ENCODE assay signal across 8 cellular contexts in the genomic region with DNA sequence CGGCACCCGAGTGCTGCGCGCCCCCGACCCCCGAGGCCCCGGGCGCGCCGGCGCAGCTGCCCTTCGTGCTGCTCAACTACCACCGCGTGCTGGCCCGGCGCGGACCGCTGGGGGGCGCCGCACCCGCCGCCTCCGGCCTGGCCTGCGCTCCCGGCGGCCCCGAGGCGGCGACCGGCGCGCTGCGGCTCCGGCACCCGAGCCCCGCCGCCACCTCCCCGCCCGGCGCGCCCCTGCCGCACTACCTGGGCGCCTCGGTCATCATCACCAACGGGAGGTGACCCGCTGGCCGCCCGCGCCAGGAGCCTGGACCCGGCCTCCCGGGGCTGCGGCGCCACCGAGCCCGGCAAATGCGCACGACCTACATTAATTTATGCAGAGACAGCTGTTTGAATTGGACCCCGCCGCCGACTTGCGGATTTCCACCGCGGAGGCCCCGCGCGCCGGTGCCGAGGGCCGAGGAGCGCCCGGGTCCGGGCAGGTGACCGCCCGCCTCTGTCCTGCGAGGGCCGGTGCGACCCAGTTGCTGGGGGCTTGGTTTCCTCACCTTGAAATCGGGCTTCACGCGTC. TPM values are rescaled to one million over a fixed set of nuclear protein-coding genes. Genes with fewer than 3 reads are reported as not detected.
A peak's percentile ranks its signal among the peaks of the same experiment; 100 is the strongest.
DNase-seq lines count a peak whose midpoint lies in the region; ATAC-seq and TF ChIP-seq lines count a peak whose summit lies in the region.

No MANE protein-coding gene starts in this region.

- no peak overlapping the region for H2AK5ac ChIP-seq in mesendoderm (ENCODE audit: low read length)

- no peak overlapping the region for H3K4ac ChIP-seq in mesendoderm (ENCODE audit: low read depth, low read length)

- TF ChIP-seq POLR2A in stomach (IDR thresholded peaks at IDR 0.05) = no peak

- H2BK5ac ChIP-seq in mesendoderm (ENCODE audit: low read length) = no peak overlapping the region

- ATAC-seq in GM18502 (IDR thresholded peaks at IDR 0.05; ENCODE audit: poor library complexity, unreplicated experiment) = peak; percentile 40

- no peak for TF ChIP-seq CTCF in stomach (IDR thresholded peaks at IDR 0.05)

- in situ Hi-C loops in ACHN (cut with HindIII; ENCODE audit: low pct_ligation_motif_present, low pct_unique_long_range_greater_than_20kb, low sequenced_read_pairs) = no loop called here

- 1% methylated on average over 80 of the region's 80 CpGs for WGBS in ectodermal cell, 2 experiments
- no CpG with 5 or more reads among the region's 80 CpGs for WGBS in mesendoderm (ENCODE audit: extremely low coverage, insufficient coverage, low lambda C conversion rate)
- WGBS in stomach, 5 donors = 9 to 40% (median 19%) methylated on average over 41 to 79 of the region's 80 CpGs

- DNase-seq in ACHN (peak; percentile 61), SW480 (ENCODE audit: low spot score) (peak; percentile 65), mesendoderm (peak; percentile 71), stomach (no peak), NCI-H146 (lab: John Stamatoyannopoulos, UW) (no peak), NCI-H187 treated with DMSO at 0.1 percent for 48 hours (lab: John Stamatoyannopoulos, UW) (no peak)

- H3K9ac ChIP-seq in mesendoderm (ENCODE audit: low read length) = peak overlapping the region; percentile 28

- no peak overlapping the region for H4K5ac ChIP-seq in mesendoderm (ENCODE audit: low read length)

- H3K27me3 ChIP-seq in ectodermal cell (ENCODE audit: control insufficient read depth, insufficient read depth, low read length, poor library complexity, severe bottlenecking) (peaks cover 19% of the 10 kb centered on the region), mesendoderm (ENCODE audit: insufficient read depth, low read length, poor library complexity) (peaks cover 3% of the 10 kb centered on the region), stomach (peaks cover 0 to 47% (median 3%) of the 10 kb centered on the region in 3 donors)

- H3K4me2 ChIP-seq in mesendoderm (ENCODE audit: low read length) = peak overlapping the region; percentile 17

- no peak overlapping the region for H3K23ac ChIP-seq in mesendoderm (ENCODE audit: low read length)

- H3K9me3 ChIP-seq in ectodermal cell (ENCODE audit: control insufficient read depth, low read length) (no peaks in the 10 kb centered on the region), stomach (no peaks in the 10 kb centered on the region)

- intact Hi-C loops in stomach (cut with DNase I; ENCODE audit: low total_unique reads) = no loop called here

- no peak for TF ChIP-seq EP300 in stomach (IDR thresholded peaks at IDR 0.05)

- H3K27ac ChIP-seq in ectodermal cell (ENCODE audit: insufficient read depth, low read depth, low read length, poor library complexity, severe bottlenecking) (no peak overlapping the region), mesendoderm (ENCODE audit: low read depth, low read length) (no peak overlapping the region), stomach (peak overlapping the region in 1 of 5 donors; percentile 31)

- H3K56ac ChIP-seq in mesendoderm (ENCODE audit: low read length) = peak overlapping the region; percentile 35

- H2BK120ac ChIP-seq in mesendoderm (ENCODE audit: low read depth, low read length) = no peak overlapping the region

- no peak overlapping the region for H2BK15ac ChIP-seq in mesendoderm (replicated peaks; ENCODE audit: low read depth)

- H3K4me1 ChIP-seq in ectodermal cell (ENCODE audit: control insufficient read depth, insufficient read depth, low read length) (peaks cover 36% of the 10 kb centered on the region), mesendoderm (ENCODE audit: control insufficient read depth, low read depth, low read length) (peaks cover 8% of the 10 kb centered on the region), stomach (peaks cover 17 to 37% (median 31%) of the 10 kb centered on the region in 4 donors)

- H3K18ac ChIP-seq in mesendoderm (ENCODE audit: low read length) = peak overlapping the region; percentile 62

- H4K8ac ChIP-seq in mesendoderm (ENCODE audit: low read depth, low read length) = no peak overlapping the region

- H3K4me3 ChIP-seq in ectodermal cell (ENCODE audit: insufficient read depth, low read depth, low read length) (peak overlapping the region; percentile 47), mesendoderm (ENCODE audit: low read length) (no peak overlapping the region), stomach (peak overlapping the region; percentile 19 to 45 (median 33))

- H3K36me3 ChIP-seq in ectodermal cell (ENCODE audit: control insufficient read depth, insufficient read depth, low read length) (no peaks in the 10 kb centered on the region), mesendoderm (ENCODE audit: control insufficient read depth, insufficient read depth, low read length) (no peaks in the 10 kb centered on the region), stomach (peaks cover 0 to 29% (median 8%) of the 10 kb centered on the region in 4 donors)

- no peaks in the 10 kb centered on the region for H3K79me1 ChIP-seq in mesendoderm (ENCODE audit: low read length)

- H3K79me2 ChIP-seq in mesendoderm (ENCODE audit: control insufficient read depth, insufficient read depth, low read length) = no peaks in the 10 kb centered on the region

RNA-seq across cellular contexts. Expression of a gene that starts 49.0 kb away (rescaled TPM):
- polyA plus RNA-seq in ectodermal cell (2013, experiment 1 of 4) = 0.87 TPM
- polyA plus RNA-seq in ectodermal cell (2013, experiment 2 of 4) = 0.78 TPM
- 0.32 TPM for polyA plus RNA-seq in ectodermal cell (2013, experiment 3 of 4)
- polyA plus RNA-seq in ectodermal cell (2013, experiment 4 of 4) = 0.36 TPM
- polyA plus RNA-seq in mesendoderm (2013, experiment 1 of 2) = 0.04 TPM
- 0.01 TPM for polyA plus RNA-seq in mesendoderm (2013, experiment 2 of 2)
- 10 to 100 TPM in 4 of 5 donors, not detected in 1; 11.2 to 28.3 (median 20.4) TPM for total RNA-seq in stomach
- 10 to 100 TPM in 1 of 3 donors, 1 to 10 TPM in 2; 3.3 to 14.0 (median 6.9) TPM for polyA plus RNA-seq in stomach

Comparison
In these comparisons a context has a peak if more than half of its experiments do, and no peak if none do; other contexts are left out.
1. DNase-seq: peak in ACHN (single experiment), SW480 (single experiment) and mesendoderm (single experiment); none in stomach (single experiment), NCI-H146 (single experiment) and NCI-H187 treated with DMSO at 0.1 percent for 48 hours (single experiment).